Comparison of ENCODE assay signal across 23 cellular contexts in the genomic region with DNA sequence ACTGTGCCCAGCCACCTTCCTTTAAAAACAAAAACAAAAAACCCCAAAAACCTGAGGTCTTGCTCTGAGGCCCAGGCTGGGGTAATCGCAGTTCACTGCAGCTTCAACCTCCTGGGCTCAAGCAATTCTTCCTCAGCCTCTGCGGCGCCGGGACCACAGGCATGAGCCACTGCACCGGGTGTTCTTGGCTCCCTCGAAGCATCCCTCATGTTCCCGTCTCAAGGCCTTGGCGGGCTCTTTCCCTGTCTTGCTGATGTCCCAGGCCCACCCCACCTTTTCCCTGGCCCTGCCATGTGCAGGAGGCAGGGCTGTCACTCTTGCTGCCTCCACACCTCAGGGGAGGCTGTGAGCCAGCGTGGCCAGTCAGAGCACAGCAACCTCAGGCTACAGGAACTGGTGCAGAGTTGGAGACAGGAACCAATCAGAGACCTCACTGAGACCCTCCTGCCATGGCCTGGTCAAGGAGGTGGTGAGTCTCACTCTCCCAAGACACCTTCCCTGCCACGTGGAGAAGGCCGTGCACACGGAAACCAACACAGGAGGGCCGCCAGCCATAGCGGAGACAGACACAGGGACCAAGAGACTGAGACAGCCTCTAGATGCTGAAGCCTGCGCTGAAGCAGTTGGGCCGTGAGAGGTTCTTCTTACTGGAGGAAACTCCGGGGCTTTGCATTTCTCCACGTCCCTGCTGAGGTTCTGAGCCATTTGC. TPM values are rescaled to one million over a fixed set of nuclear protein-coding genes. Genes with fewer than 3 reads are reported as not detected.
A peak's percentile ranks its signal among the peaks of the same experiment; 100 is the strongest.
DNase-seq lines count a peak whose midpoint lies in the region; ATAC-seq, FAIRE-seq and TF ChIP-seq lines count a peak whose summit lies in the region.
"Had no signal": no experiment of that assay in that cellular context is flagged by ENCODE, and none has a peak within 500 bp of the region (broad histone marks: within the 10 kb centered on the region; RNA-seq: fewer than 3 reads in every experiment).

No MANE protein-coding gene starts in this region.

- H3K4me3 ChIP-seq in Karpas-422 (ENCODE audit: low read length), result peak overlapping the region; percentile 7; the same call in 1 of the 2 replicates
- no peak overlapping the region for H3K4me3 ChIP-seq in kidney (ENCODE audit: low read length in 2 of 2)
- H3K4me3 ChIP-seq: left lung, psoas muscle, skin epidermis had no signal

- H3K79me2 ChIP-seq in Karpas-422 (ENCODE audit: low read length), result no peaks in the 10 kb centered on the region

- H3K27ac ChIP-seq in Karpas-422 (ENCODE audit: low read length) (peak overlapping the region; percentile 98), kidney (ENCODE audit: low read depth in 2 of 2, low read length in 2 of 2) (no peak overlapping the region)
- H3K27ac ChIP-seq: epithelial cell of prostate, left lung, psoas muscle, skin epidermis had no signal

- TF ChIP-seq CTCF in kidney (IDR thresholded peaks at IDR 0.05; ENCODE audit: borderline replicate concordance, extremely low read depth, insufficient read depth), result no peak

- intact Hi-C loops in kidney (cut with DNase I), result no loop called here

- H3K4me1 ChIP-seq in Karpas-422 (ENCODE audit: low read length), result peaks cover 68% of the 10 kb centered on the region
- H3K4me1 ChIP-seq in kidney (ENCODE audit: control insufficient read depth in 1 of 2, insufficient read depth in 1 of 2, low read depth in 1 of 2, low read length in 2 of 2), result peaks cover 0 to 2% of the 10 kb centered on the region in 2 donors
- H3K4me1 ChIP-seq: BE2C, left lung, psoas muscle had no signal

- H3K36me3 Mint-ChIP-seq in activated CD4-positive, alpha-beta T cell treated with anti-CD3 and anti-CD28 coated beads, Interleukin-2, amount 10 ng/mL, durations not matched to agents 7 days and 5 days (ENCODE audit: low read depth), result no peaks in the 10 kb centered on the region
- peaks cover 12% of the 10 kb centered on the region for H3K36me3 Mint-ChIP-seq in stimulated activated memory B cell treated with anti-CD40 and anti-IgM and Interleukin-4, amounts not matched to agents 10 μg/mL and 1 μg/mL and 100 μg/mL, for 72 hours
- H3K36me3 Mint-ChIP-seq: activated naive CD8-positive, alpha-beta T cell; mesothelial cell of epicardium had no signal

- H3K27ac Mint-ChIP-seq in activated CD4-positive, alpha-beta T cell treated with anti-CD3 and anti-CD28 coated beads, Interleukin-2, amount 10 ng/mL, durations not matched to agents 7 days and 5 days, result peak overlapping the region; percentile 60
- no peak overlapping the region for H3K27ac Mint-ChIP-seq in stimulated activated memory B cell treated with anti-CD40 and anti-IgM and Interleukin-4, amounts not matched to agents 10 μg/mL and 1 μg/mL and 100 μg/mL, for 72 hours
- H3K27ac Mint-ChIP-seq: mesothelial cell of epicardium had no signal

- CTCF ChIA-PET in activated CD4-positive, alpha-beta T cell treated with anti-CD3 and anti-CD28 coated beads, Interleukin-2, amount 10 ng/mL, durations not matched to agents 7 days and 5 days (lab: Charles Lee), result no interaction called here

- no peaks in the 10 kb centered on the region for H4K20me1 ChIP-seq in Karpas-422 (ENCODE audit: insufficient read depth, low read depth, low read length)

- POLR2A ChIA-PET in activated CD4-positive, alpha-beta T cell treated with anti-CD3 and anti-CD28 coated beads, Interleukin-2, amount 10 ng/mL, durations not matched to agents 7 days and 5 days (lab: Charles Lee), result interaction anchor here (0.5 kb wide), 1 partner anchor 203 kb away, joined by 5 read pairs; no protein-coding TSS in a partner anchor

- no peaks in the 10 kb centered on the region for H3K9me3 Mint-ChIP-seq in activated CD4-positive, alpha-beta T cell treated with anti-CD3 and anti-CD28 coated beads, Interleukin-2, amount 10 ng/mL, durations not matched to agents 7 days and 5 days
- H3K9me3 Mint-ChIP-seq in stimulated activated memory B cell treated with anti-CD40 and anti-IgM and Interleukin-4, amounts not matched to agents 10 μg/mL and 1 μg/mL and 100 μg/mL, for 72 hours, result no peaks in the 10 kb centered on the region
- H3K9me3 Mint-ChIP-seq: activated T-helper 1 cell treated with anti-CD3 and anti-CD28 coated beads, Interleukin-12 subunit alpha, Interleukin-12 subunit beta, Interleukin-2, Interleukin-4 antibody, amounts not matched to agents 30 ng/mL and 10 ng/mL and 1 ng/mL, durations not matched to agents 14 hours and 24 hours and 36 hours; mesothelial cell of epicardium had no signal

- peaks cover 2% of the 10 kb centered on the region for H3K4me1 Mint-ChIP-seq in activated CD4-positive, alpha-beta T cell treated with anti-CD3 and anti-CD28 coated beads, Interleukin-2, amount 10 ng/mL, durations not matched to agents 7 days and 5 days
- H3K4me1 Mint-ChIP-seq in stimulated activated memory B cell treated with anti-CD40 and anti-IgM and Interleukin-4, amounts not matched to agents 10 μg/mL and 1 μg/mL and 100 μg/mL, for 72 hours, result peaks cover 23% of the 10 kb centered on the region
- H3K4me1 Mint-ChIP-seq: mesothelial cell of epicardium had no signal

- H3K27me3 ChIP-seq in Karpas-422 (ENCODE audit: low read length), result no peaks in the 10 kb centered on the region
- H3K27me3 ChIP-seq: BE2C had no signal

- no peaks in the 10 kb centered on the region for H3K9me3 ChIP-seq in Karpas-422 (ENCODE audit: low read length)
- no peaks in the 10 kb centered on the region for H3K9me3 ChIP-seq in kidney (ENCODE audit: control insufficient read depth in 1 of 2, low read length in 2 of 2)
- H3K9me3 ChIP-seq: BE2C, left lung, psoas muscle had no signal

- H2AFZ ChIP-seq in Karpas-422 (ENCODE audit: low read length), result no peak overlapping the region

- no peaks in the 10 kb centered on the region for H3K27me3 Mint-ChIP-seq in activated CD4-positive, alpha-beta T cell treated with anti-CD3 and anti-CD28 coated beads, Interleukin-2, amount 10 ng/mL, durations not matched to agents 7 days and 5 days
- H3K27me3 Mint-ChIP-seq in stimulated activated memory B cell treated with anti-CD40 and anti-IgM and Interleukin-4, amounts not matched to agents 10 μg/mL and 1 μg/mL and 100 μg/mL, for 72 hours, result no peaks in the 10 kb centered on the region
- H3K27me3 Mint-ChIP-seq: activated naive CD8-positive, alpha-beta T cell had no signal

- H3K4me3 Mint-ChIP-seq in activated CD4-positive, alpha-beta T cell treated with anti-CD3 and anti-CD28 coated beads, Interleukin-2, amount 10 ng/mL, durations not matched to agents 7 days and 5 days, result no peak overlapping the region
- no peak overlapping the region for H3K4me3 Mint-ChIP-seq in stimulated activated memory B cell treated with anti-CD40 and anti-IgM and Interleukin-4, amounts not matched to agents 10 μg/mL and 1 μg/mL and 100 μg/mL, for 72 hours
- H3K4me3 Mint-ChIP-seq: activated naive CD8-positive, alpha-beta T cell; activated T-helper 1 cell treated with anti-CD3 and anti-CD28 coated beads, Interleukin-12 subunit alpha, Interleukin-12 subunit beta, Interleukin-2, Interleukin-4 antibody, amounts not matched to agents 30 ng/mL and 10 ng/mL and 1 ng/mL, durations not matched to agents 14 hours and 24 hours and 36 hours; mesothelial cell of epicardium had no signal

- H3K36me3 ChIP-seq in Karpas-422 (ENCODE audit: insufficient read depth, low read length) (peaks cover 31% of the 10 kb centered on the region), kidney (ENCODE audit: control insufficient read depth in 1 of 2, insufficient read depth in 2 of 2, low read length in 2 of 2) (no peaks in the 10 kb centered on the region)
- H3K36me3 ChIP-seq: BE2C had no signal

- H3K9ac ChIP-seq in Karpas-422 (ENCODE audit: low read length) (peak overlapping the region; percentile 76), kidney (ENCODE audit: low read length in 2 of 2) (no peak overlapping the region)

- H3K9me2 ChIP-seq in Karpas-422 (replicated peaks; ENCODE audit: insufficient read depth, low read length), result peaks cover 11% of the 10 kb centered on the region; the same call in 1 of the 2 replicates

- DNase-seq in activated CD4-positive, alpha-beta T cell treated with anti-CD3 and anti-CD28 coated beads, Interleukin-2, amount 10 ng/mL, durations not matched to agents 7 days and 5 days, result no peak
- DNase-seq in activated CD4-positive, alpha-beta T cell treated with anti-CD3 and anti-CD28 coated beads, Interleukin-2, amount 50 U/mL, for 4 hours, result no peak
- DNase-seq in Karpas-422, result peak; percentile 97
- DNase-seq in kidney, result peak; percentile 53
- no peak for DNase-seq in GF-D8 (lab: John Stamatoyannopoulos, UW)
- no peak for DNase-seq in SKM-1 treated with dmso at 0.1 percent for 144 hours (lab: John Stamatoyannopoulos, UW; ENCODE audit: unreplicated experiment)
- DNase-seq: activated CD4-positive, CD25-positive, alpha-beta regulatory T cell treated with anti-CD3 and anti-CD28 coated beads, Interleukin-2, amount 50 U/mL, for 72 hours; BE2C; HCEC 1CT; KG1; NCI-H187; stimulated activated CD4-positive, alpha-beta T cell treated with anti-CD3 and anti-CD28 coated beads, Interleukin-2, amount 100 ng/mL, for 24 hours; stimulated activated naive CD4-positive, alpha-beta T cell had no signal

- peak overlapping the region; percentile 72 for H3K4me2 ChIP-seq in Karpas-422 (ENCODE audit: low read depth, low read length, poor library complexity, severe bottlenecking)

- FAIRE-seq in kidney (lab: Jason Lieb, UNC), result no peak
- FAIRE-seq: A204.1 had no signal

- peak; percentile 37 for ATAC-seq in stimulated activated memory B cell treated with anti-CD40 and anti-IgM and Interleukin-4, amounts not matched to agents 10 μg/mL and 1 μg/mL and 100 μg/mL, for 72 hours
- ATAC-seq in HG03025 (IDR thresholded peaks at IDR 0.05; ENCODE audit: low FRiP score, unreplicated experiment), result no peak

RNA-seq across cellular contexts. Expression of a gene that starts 6.0 kb away (rescaled TPM):
- under 1 TPM; 0.15 to 0.30 TPM for total RNA-seq in activated CD4-positive, alpha-beta T cell treated with anti-CD3 and anti-CD28 coated beads, Interleukin-2, amount 10 ng/mL, durations not matched to agents 7 days and 5 days
- total RNA-seq in Karpas-422 (2014; rRNA removed; shearing (Covaris generic); ENCODE audit: low replicate concordance), result 7.7 and 16.7 TPM in 2 replicates
- total RNA-seq in kidney, result 58.0 TPM
- polyA plus RNA-seq in kidney (ENCODE audit: insufficient read depth, low read depth, low replicate concordance), result 121 TPM
- total RNA-seq: psoas muscle had no signal

Comparison
In these comparisons a context has a peak if more than half of its experiments do, and no peak if none do; other contexts are left out.
1. DNase-seq: peak in Karpas-422 (single experiment) and kidney (single experiment); none in activated CD4-positive, alpha-beta T cell treated with anti-CD3 and anti-CD28 coated beads, Interleukin-2, amount 10 ng/mL, durations not matched to agents 7 days and 5 days (single experiment), activated CD4-positive, alpha-beta T cell treated with anti-CD3 and anti-CD28 coated beads, Interleukin-2, amount 50 U/mL, for 4 hours (0 of 2), GF-D8 (single experiment) and SKM-1 treated with dmso at 0.1 percent for 144 hours (single experiment).